Comparison of ENCODE assay signal across 2 cellular contexts in the genomic region with DNA sequence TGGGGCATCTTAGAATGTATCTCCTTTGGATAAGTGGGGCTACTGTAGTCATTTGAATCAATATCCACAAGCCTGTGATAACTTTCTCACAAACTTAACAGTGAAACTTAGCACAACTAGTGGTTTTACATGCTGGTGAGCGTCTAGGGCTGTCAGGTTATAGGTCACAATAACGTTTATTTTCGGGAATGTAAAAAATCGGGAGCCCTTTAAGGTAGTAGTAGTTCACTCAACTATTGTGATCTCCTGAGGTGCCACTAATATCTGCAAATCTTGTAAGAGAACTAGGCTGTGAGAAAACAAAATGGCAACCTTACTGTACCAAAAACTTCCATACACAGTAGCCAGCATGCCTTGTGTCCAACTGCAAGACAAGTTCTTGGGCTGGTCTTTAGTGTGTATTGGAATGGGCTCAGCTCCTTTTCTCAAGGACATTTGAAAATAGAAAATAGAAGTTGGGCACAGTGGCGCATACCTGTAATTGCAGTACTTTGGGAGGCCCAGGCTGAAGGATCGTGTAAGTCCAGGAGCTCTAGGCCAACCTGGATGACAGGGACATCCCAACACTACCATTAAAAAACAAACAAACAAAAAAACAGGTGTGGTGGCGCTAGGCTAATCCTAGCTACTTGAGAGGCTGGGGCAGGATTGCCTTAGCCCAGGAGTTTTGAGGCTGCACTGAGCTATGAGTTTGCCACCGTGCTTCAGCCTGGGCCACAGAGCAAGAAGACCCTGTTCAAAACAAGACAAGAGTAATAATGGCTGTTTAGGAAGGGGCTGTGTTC.
TF ChIP-seq lines count a peak whose summit lies in the region.

No MANE protein-coding gene starts in this region.

TF ChIP-seq in IMR-90, 13 proteins besides CTCF, POLR2A, EP300 and RAD21:
- no peak for TF ChIP-seq CEBPB (IDR thresholded peaks at IDR 0.05; ENCODE audit: low read depth, low read length)
- TF ChIP-seq MAFK (IDR thresholded peaks at IDR 0.05; ENCODE audit: low read depth, low read length) = no peak
- TF ChIP-seq FOS (IDR thresholded peaks at IDR 0.05; ENCODE audit: low read depth, low read length) = no peak
- TF ChIP-seq CHD1 (IDR thresholded peaks at IDR 0.05; ENCODE audit: low read depth, low read length) = no peak
- no peak for TF ChIP-seq MAZ (IDR thresholded peaks at IDR 0.05; ENCODE audit: borderline replicate concordance, low read depth, low read length)
- no peak for TF ChIP-seq SMC3 (IDR thresholded peaks at IDR 0.05; ENCODE audit: low read depth, low read length)
- no peak for TF ChIP-seq RCOR1 (IDR thresholded peaks at IDR 0.05; ENCODE audit: insufficient replicate concordance, low read length)
- TF ChIP-seq RFX5 (IDR thresholded peaks at IDR 0.05; ENCODE audit: low read depth, low read length) = no peak
- TF ChIP-seq BHLHE40 (IDR thresholded peaks at IDR 0.05; ENCODE audit: low read depth, low read length) = no peak
- TF ChIP-seq, protein P1, sequence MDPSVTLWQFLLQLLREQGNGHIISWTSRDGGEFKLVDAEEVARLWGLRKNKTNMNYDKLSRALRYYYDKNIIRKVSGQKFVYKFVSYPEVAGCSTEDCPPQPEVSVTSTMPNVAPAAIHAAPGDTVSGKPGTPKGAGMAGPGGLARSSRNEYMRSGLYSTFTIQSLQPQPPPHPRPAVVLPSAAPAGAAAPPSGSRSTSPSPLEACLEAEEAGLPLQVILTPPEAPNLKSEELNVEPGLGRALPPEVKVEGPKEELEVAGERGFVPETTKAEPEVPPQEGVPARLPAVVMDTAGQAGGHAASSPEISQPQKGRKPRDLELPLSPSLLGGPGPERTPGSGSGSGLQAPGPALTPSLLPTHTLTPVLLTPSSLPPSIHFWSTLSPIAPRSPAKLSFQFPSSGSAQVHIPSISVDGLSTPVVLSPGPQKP (IDR thresholded peaks at IDR 0.05; ENCODE audit: borderline replicate concordance, low read depth, low read length) = no peak
- no peak for TF ChIP-seq NFE2L2 (IDR thresholded peaks at IDR 0.05; ENCODE audit: low read depth, low read length)
- TF ChIP-seq, protein P2, sequence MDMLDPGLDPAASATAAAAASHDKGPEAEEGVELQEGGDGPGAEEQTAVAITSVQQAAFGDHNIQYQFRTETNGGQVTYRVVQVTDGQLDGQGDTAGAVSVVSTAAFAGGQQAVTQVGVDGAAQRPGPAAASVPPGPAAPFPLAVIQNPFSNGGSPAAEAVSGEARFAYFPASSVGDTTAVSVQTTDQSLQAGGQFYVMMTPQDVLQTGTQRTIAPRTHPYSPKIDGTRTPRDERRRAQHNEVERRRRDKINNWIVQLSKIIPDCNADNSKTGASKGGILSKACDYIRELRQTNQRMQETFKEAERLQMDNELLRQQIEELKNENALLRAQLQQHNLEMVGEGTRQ (IDR thresholded peaks at IDR 0.05; ENCODE audit: low read depth, low read length) = no peak
- TF ChIP-seq MXI1 (IDR thresholded peaks at IDR 0.05; ENCODE audit: borderline replicate concordance, low read depth, low read length) = no peak

TF ChIP-seq in H1, 55 proteins besides CTCF, POLR2A, EP300 and RAD21:
- peak; percentile 77 for TF ChIP-seq POLR2AphosphoS5 (IDR thresholded peaks at IDR 0.05; ENCODE audit: low read depth, low read length)
- no peak for TF ChIP-seq GABPA (IDR thresholded peaks at IDR 0.05; ENCODE audit: borderline replicate concordance, insufficient read depth, low read length)
